18 cellular contexts compared by ENCODE assay signal in genomic region chr21:36663033-36663855, GRCh38. TPM values are rescaled to one million over a fixed set of nuclear protein-coding genes. Genes with fewer than 3 reads are reported as not detected.
A peak's percentile ranks its signal among the peaks of the same experiment; 100 is the strongest.
DNase-seq lines count a peak whose midpoint lies in the region; TF ChIP-seq lines count a peak whose summit lies in the region.
"Had no signal": no experiment of that assay in that cellular context is flagged by ENCODE, and none has a peak within 500 bp of the region (broad histone marks: within the 10 kb centered on the region; RNA-seq: fewer than 3 reads in every experiment).

No MANE protein-coding gene starts in this region.

- peaks cover 15% of the 10 kb centered on the region for H3K4me1 ChIP-seq in BLaER1

- no peak for TF ChIP-seq CTCF in chondrocyte (IDR thresholded peaks at IDR 0.05)
- no peak for TF ChIP-seq CTCF in nephron progenitor cell (IDR thresholded peaks at IDR 0.05)

- H3K4me3 Mint-ChIP-seq in chondrocyte (ENCODE audit: unreplicated experiment) (peak overlapping the region; percentile 44), nephron progenitor cell (no peak overlapping the region)
- H3K4me3 Mint-ChIP-seq: activated naive CD8-positive, alpha-beta T cell treated with anti-CD3 and anti-CD28 coated beads for 36 hours; activated T-cell treated with anti-CD3 and anti-CD28 coated beads, Interleukin-2, amount 50 U/mL, for 24 hours; effector memory CD8-positive, alpha-beta T cell; natural killer cell; stimulated activated naive CD8-positive, alpha-beta T cell treated with anti-CD3 and anti-CD28 coated beads, Interleukin-15, amount 100 ng/mL, for 72 hours had no signal

- peak; percentile 35 for DNase-seq in LHCN-M2 (ENCODE audit: low read depth)
- DNase-seq in chondrocyte (ENCODE audit: low spot score) = no peak
- peak; percentile 16 for DNase-seq in nephron progenitor cell
- DNase-seq in NCI-H2081 (lab: John Stamatoyannopoulos, UW) = no peak
- no peak for DNase-seq in ureter (ENCODE audit: low spot score)
- no peak for DNase-seq in OCI-M1 (lab: John Stamatoyannopoulos, UW)
- no peak for DNase-seq in foreskin melanocyte
- DNase-seq: activated CD4-positive, alpha-beta T cell treated with anti-CD3 and anti-CD28 coated beads, Interleukin-2, amount 50 U/mL, for 48 hours; activated naive CD8-positive, alpha-beta T cell treated with anti-CD3 and anti-CD28 coated beads for 36 hours; activated T-cell treated with anti-CD3 and anti-CD28 coated beads, Interleukin-2, amount 50 U/mL, for 24 hours; effector memory CD8-positive, alpha-beta T cell; gastrocnemius medialis; MG63; natural killer cell; NCI-H2029 treated with DMSO at 0.1 percent for 48 hours; stimulated activated naive CD8-positive, alpha-beta T cell treated with anti-CD3 and anti-CD28 coated beads, Interleukin-15, amount 100 ng/mL, for 72 hours had no signal

- H3K4me3 ChIP-seq in BLaER1 = no peak overlapping the region
- H3K4me3 ChIP-seq: lung, MG63 had no signal

- H3K4me2 ChIP-seq in BLaER1 = peak overlapping the region; percentile 62

- H3K27me3 Mint-ChIP-seq in chondrocyte (ENCODE audit: low read depth) (peaks cover 29% of the 10 kb centered on the region), nephron progenitor cell (ENCODE audit: low read depth, poor library complexity) (peaks cover 46% of the 10 kb centered on the region)

- H3K36me3 ChIP-seq in BLaER1 = no peaks in the 10 kb centered on the region
- H3K36me3 ChIP-seq: gastrocnemius medialis, MG63 had no signal

- no peaks in the 10 kb centered on the region for H3K27me3 ChIP-seq in BLaER1
- H3K27me3 ChIP-seq: MG63 had no signal

- H4K20me1 ChIP-seq in BLaER1 = no peaks in the 10 kb centered on the region

- H3K27ac Mint-ChIP-seq in chondrocyte (ENCODE audit: unreplicated experiment) (peak overlapping the region; percentile 51), nephron progenitor cell (no peak overlapping the region)
- H3K27ac Mint-ChIP-seq: activated naive CD8-positive, alpha-beta T cell treated with anti-CD3 and anti-CD28 coated beads for 36 hours; activated T-cell treated with anti-CD3 and anti-CD28 coated beads, Interleukin-2, amount 50 U/mL, for 24 hours; effector memory CD8-positive, alpha-beta T cell; natural killer cell; stimulated activated naive CD8-positive, alpha-beta T cell treated with anti-CD3 and anti-CD28 coated beads, Interleukin-15, amount 100 ng/mL, for 72 hours had no signal

- no peak overlapping the region for H3K27ac ChIP-seq in BLaER1
- H3K27ac ChIP-seq: gastrocnemius medialis had no signal

- H3K9me3 ChIP-seq in BLaER1 = no peaks in the 10 kb centered on the region
- H3K9me3 ChIP-seq: gastrocnemius medialis, MG63 had no signal

- H3K4me1 Mint-ChIP-seq in chondrocyte (ENCODE audit: low read depth) (peaks cover 12% of the 10 kb centered on the region), nephron progenitor cell (peaks cover 30% of the 10 kb centered on the region)
- H3K4me1 Mint-ChIP-seq: activated naive CD8-positive, alpha-beta T cell treated with anti-CD3 and anti-CD28 coated beads for 36 hours; natural killer cell; stimulated activated naive CD8-positive, alpha-beta T cell treated with anti-CD3 and anti-CD28 coated beads, Interleukin-15, amount 100 ng/mL, for 72 hours had no signal

- H3K36me3 Mint-ChIP-seq in chondrocyte (ENCODE audit: low read depth) (no peaks in the 10 kb centered on the region), nephron progenitor cell (ENCODE audit: low read depth) (no peaks in the 10 kb centered on the region)
- H3K36me3 Mint-ChIP-seq: activated naive CD8-positive, alpha-beta T cell treated with anti-CD3 and anti-CD28 coated beads for 36 hours; natural killer cell had no signal

- no peak overlapping the region for H3K9ac ChIP-seq in BLaER1

- no peaks in the 10 kb centered on the region for H3K9me3 Mint-ChIP-seq in chondrocyte (ENCODE audit: low read depth)
- H3K9me3 Mint-ChIP-seq in nephron progenitor cell = no peaks in the 10 kb centered on the region
- H3K9me3 Mint-ChIP-seq: activated naive CD8-positive, alpha-beta T cell treated with anti-CD3 and anti-CD28 coated beads for 36 hours; activated T-cell treated with anti-CD3 and anti-CD28 coated beads, Interleukin-2, amount 50 U/mL, for 24 hours; effector memory CD8-positive, alpha-beta T cell; natural killer cell; stimulated activated naive CD8-positive, alpha-beta T cell treated with anti-CD3 and anti-CD28 coated beads, Interleukin-15, amount 100 ng/mL, for 72 hours had no signal

RNA-seq across cellular contexts. Expression of gene SIM2, which starts 35.7 kb away (rescaled TPM):
- total RNA-seq in LHCN-M2 (2014; rRNA removed) = 8.1 and 9.1 TPM in 2 replicates
- polyA plus RNA-seq in LHCN-M2 (2012) = 12.2 TPM
- total RNA-seq in chondrocyte = 0.59 to 1.3 TPM (median 0.60 TPM) in 3 replicates
- total RNA-seq in ureter = 0.49 TPM
- total RNA-seq: activated naive CD8-positive, alpha-beta T cell treated with anti-CD3 and anti-CD28 coated beads for 36 hours; lung; natural killer cell had no signal
- polyA plus RNA-seq: lung had no signal

Comparison
In these comparisons a context has a peak if more than half of its experiments do, and no peak if none do; other contexts are left out.
1. DNase-seq: peak in LHCN-M2 (single experiment) and nephron progenitor cell (single experiment); none in chondrocyte (single experiment), NCI-H2081 (0 of 2), ureter (single experiment), OCI-M1 (single experiment) and foreskin melanocyte (single experiment).